Comparison of ENCODE assay signal across 8 cellular contexts in the genomic region with DNA sequence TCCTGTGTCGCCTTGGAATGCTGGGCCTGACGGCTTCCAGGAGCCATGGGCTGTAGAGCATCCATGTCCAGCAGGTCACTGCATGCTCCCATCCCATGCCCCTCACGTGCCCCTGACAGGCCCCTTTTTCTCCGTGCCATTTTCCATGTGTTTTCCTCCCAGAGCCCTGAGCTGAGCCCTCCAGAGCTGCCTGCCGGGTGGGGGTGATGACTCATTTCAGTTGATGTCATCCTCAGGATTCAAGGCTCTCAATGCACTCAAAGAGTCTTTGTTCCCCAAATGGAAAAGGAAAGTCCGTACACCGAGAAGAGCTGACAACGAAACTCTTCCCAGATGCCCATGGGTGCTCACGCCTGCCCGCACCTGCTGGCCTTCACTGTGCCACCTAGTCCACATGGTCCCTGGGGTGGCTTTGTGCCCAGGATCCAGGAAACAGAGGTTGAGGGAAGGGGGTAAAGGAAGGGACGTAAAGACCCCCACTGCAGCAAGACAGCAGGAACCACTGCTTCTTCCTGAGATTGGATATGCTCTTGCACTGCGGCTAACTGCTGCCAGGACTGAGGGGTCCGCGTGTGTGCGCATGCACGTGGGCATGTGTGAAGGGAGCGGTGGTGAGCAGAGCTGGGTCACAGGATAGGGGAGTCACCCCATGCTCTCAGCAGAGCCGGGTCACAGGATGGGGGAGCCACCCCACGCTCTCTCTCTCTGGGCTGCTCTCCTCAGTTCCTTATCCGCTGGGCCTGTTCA. TPM values are rescaled to one million over a fixed set of nuclear protein-coding genes. Genes with fewer than 3 reads are reported as not detected.
DNase-seq lines count a peak whose midpoint lies in the region; ATAC-seq and TF ChIP-seq lines count a peak whose summit lies in the region.

No MANE protein-coding gene starts in this region.

- POLR2A ChIA-PET in IMR-90 (lab: Charles Lee; ENCODE audit: unreplicated experiment) = no interaction called here

- DNase-seq in IMR-90 (peak; percentile 91), astrocyte of the spinal cord (ENCODE audit: low read depth, low spot score) (peak; percentile 80), right cardiac atrium (peak; percentile 66 to 76 (median 73)), superior temporal gyrus (ENCODE audit: extremely low spot score) (peak; percentile 83), NCI-H510A (lab: John Stamatoyannopoulos, UW) (no peak), thyroid gland (no peak), NCI-H187 (lab: John Stamatoyannopoulos, UW) (no peak)

- in situ Hi-C loops in IMR-90 (cut with MboI; ENCODE audit: low sequenced_read_pairs) (no loop called here), astrocyte of the spinal cord (cut with HindIII; ENCODE audit: low sequenced_read_pairs) (no loop called here)

- H2BK5ac ChIP-seq in IMR-90 (ENCODE audit: low read depth, low read length, poor library complexity, severe bottlenecking) = peak overlapping the region; percentile 86

- peak overlapping the region; percentile 99 for H2BK15ac ChIP-seq in IMR-90 (ENCODE audit: low read depth, low read length)

- H3K9ac ChIP-seq in IMR-90 (ENCODE audit: low read depth, low read length) = peak overlapping the region; percentile 49

- H2BK120ac ChIP-seq in IMR-90 (ENCODE audit: low read depth, low read length) = peak overlapping the region; percentile 98

- H3K9me3 ChIP-seq in IMR-90 (ENCODE audit: control insufficient read depth, insufficient read depth, low read length) (no peaks in the 10 kb centered on the region; the same call in 1 of the 2 replicates), right cardiac atrium (ENCODE audit: control insufficient read depth, low read length) (no peaks in the 10 kb centered on the region), thyroid gland (no peaks in the 10 kb centered on the region)

- intact Hi-C loops in IMR-90 (cut with micrococcal nuclease) = no loop called here
- intact Hi-C loops in right cardiac atrium (cut with DNase I) = loop anchor here in 1 of 4 donors (10.0 kb wide), 1 partner anchor 173 kb away; no protein-coding TSS in a partner anchor
- intact Hi-C loops in thyroid gland (cut with DNase I) = no loop called here

- peak overlapping the region; percentile 83 to 94 for H4K8ac ChIP-seq in IMR-90 (ENCODE audit: low read depth in 2 of 2, low read length in 2 of 2)

- ATAC-seq in IMR-90 (ENCODE audit: low read depth) (peak; percentile 79), right cardiac atrium (peak; percentile 14 to 40), HG03025 (IDR thresholded peaks at IDR 0.05; ENCODE audit: low FRiP score, unreplicated experiment) (no peak)

- H3K56ac ChIP-seq in IMR-90 (ENCODE audit: extremely low read depth, insufficient read depth, low read length) = peak overlapping the region; percentile 40; the same call in 1 of the 2 replicates

- H2AFZ ChIP-seq in IMR-90 (replicated peaks; ENCODE audit: low read length, poor library complexity) = peak overlapping the region; percentile 83

- peak overlapping the region; percentile 96 for H2BK20ac ChIP-seq in IMR-90 (ENCODE audit: low read depth, low read length)

- no peaks in the 10 kb centered on the region for H3K27me3 ChIP-seq in IMR-90 (ENCODE audit: control insufficient read depth, insufficient read depth, low read length)
- H3K27me3 ChIP-seq in right cardiac atrium (ENCODE audit: control insufficient read depth, insufficient read depth) = no peaks in the 10 kb centered on the region
- H3K27me3 ChIP-seq in thyroid gland = no peaks in the 10 kb centered on the region

- H3K4me3 ChIP-seq in IMR-90 (ENCODE audit: insufficient read depth, low read depth, low read length) (no peak overlapping the region), astrocyte of the spinal cord (ENCODE audit: low read depth, low read length) (no peak overlapping the region), right cardiac atrium (ENCODE audit: low read length) (no peak overlapping the region), thyroid gland (replicated peaks in 1 of 3) (no peak overlapping the region)

- peak overlapping the region; percentile 97 for H4K5ac ChIP-seq in IMR-90 (ENCODE audit: low read depth, low read length)

- peak overlapping the region; percentile 79 for H3K4me2 ChIP-seq in IMR-90 (ENCODE audit: low read depth, low read length)

- dilution Hi-C loops in IMR-90 (cut with HindIII; ENCODE audit: low sequenced_read_pairs, unreplicated experiment) = no loop called here

- H3K14ac ChIP-seq in IMR-90 (replicated peaks; ENCODE audit: low read depth, low read length) = peak overlapping the region; percentile 93

- no TSS peak for BruUV-seq in IMR-90 (replicated peaks; lab: Mats Ljungman, UMichigan)

- 0 out of 2 replicates have a peak, but pooled peaks have one; percentile 6 for TF ChIP-seq RAD21 in IMR-90 (IDR thresholded peaks at IDR 0.05; ENCODE audit: low read length)

- TF ChIP-seq POLR2A in IMR-90 (IDR thresholded peaks at IDR 0.05; ENCODE audit: low read depth, low read length) = no peak
- TF ChIP-seq POLR2A in thyroid gland (IDR thresholded peaks at IDR 0.05) = no peak

- WGBS in IMR-90 (ENCODE audit: extremely low coverage in 2 of 2, insufficient read length in 1 of 2), 2 experiments = 80% methylated on average over 7 of the region's 20 CpGs; no CpG with 5 or more reads in 1 of the 2 experiments
- WGBS in right cardiac atrium = 71% methylated on average over 20 of the region's 20 CpGs
- WGBS in thyroid gland, 2 donors = 89 to 92% methylated on average over 20 of the region's 20 CpGs

- peak overlapping the region; percentile 79 for H3K23ac ChIP-seq in IMR-90 (ENCODE audit: low read depth, low read length)

- H4K91ac ChIP-seq in IMR-90 (ENCODE audit: insufficient read depth, low read depth, low read length) = peak overlapping the region; percentile 99

- H3K18ac ChIP-seq in IMR-90 (ENCODE audit: low read depth, low read length) = peak overlapping the region; percentile 92

- H3K27ac ChIP-seq in IMR-90 (ENCODE audit: insufficient read depth, low read length) (peak overlapping the region; percentile 89), right cardiac atrium (ENCODE audit: low read length) (peak overlapping the region; percentile 65), thyroid gland (no peak overlapping the region)

- CTCF ChIA-PET in IMR-90 (lab: Yijun Ruan, JAX) = interaction anchor here (0.6 to 1.1 kb wide), 2 partner anchors 25 to 27 kb away, joined by 3 read pairs; no protein-coding TSS in a partner anchor

- peaks cover 18% of the 10 kb centered on the region for H3K9me1 ChIP-seq in IMR-90 (ENCODE audit: insufficient read depth, low read length)

- peaks cover 8% of the 10 kb centered on the region; the same call in 1 of the 2 replicates for H3K36me3 ChIP-seq in IMR-90 (ENCODE audit: control insufficient read depth, insufficient read depth, low read length)
- H3K36me3 ChIP-seq in thyroid gland = no peaks in the 10 kb centered on the region

- H3K4me1 ChIP-seq in IMR-90 (ENCODE audit: control insufficient read depth, insufficient read depth, low read length) (peaks cover 20% of the 10 kb centered on the region), right cardiac atrium (ENCODE audit: control insufficient read depth, insufficient read depth, low read length) (peaks cover 22% of the 10 kb centered on the region), thyroid gland (peaks cover 6 to 18% of the 10 kb centered on the region in 2 donors)

- no peak for TF ChIP-seq CTCF in IMR-90 (conservative IDR thresholded peaks at IDR 0.05; ENCODE audit: low read depth, low read length)
- no peak for TF ChIP-seq CTCF in astrocyte of the spinal cord (IDR thresholded peaks at IDR 0.05; ENCODE audit: low read depth, low read length)
- TF ChIP-seq CTCF in thyroid gland (IDR thresholded peaks at IDR 0.05) = no peak

- peak overlapping the region; percentile 96 for H2AK9ac ChIP-seq in IMR-90 (replicated peaks; ENCODE audit: low read depth, low read length, poor library complexity)

- no peaks in the 10 kb centered on the region for H4K20me1 ChIP-seq in IMR-90 (ENCODE audit: insufficient read depth, low read length)

- peak overlapping the region; percentile 98 for H2AK5ac ChIP-seq in IMR-90 (ENCODE audit: low read depth, low read length)

- peaks cover 3 to 43% of the 10 kb centered on the region in 2 experiments; a peak in 3 of 4 replicates for H3K79me1 ChIP-seq in IMR-90 (ENCODE audit: low read depth in 1 of 2, low read length in 2 of 2)

- H3K4ac ChIP-seq in IMR-90 (ENCODE audit: low read depth, low read length) = peak overlapping the region; percentile 93

TF ChIP-seq in IMR-90, 13 proteins besides CTCF, POLR2A, EP300 and RAD21 (continues in another document):
- TF ChIP-seq CEBPB (IDR thresholded peaks at IDR 0.05; ENCODE audit: low read depth, low read length) (no peak), BHLHE40 (IDR thresholded peaks at IDR 0.05; ENCODE audit: low read depth, low read length) (peak; percentile 90), MAZ (IDR thresholded peaks at IDR 0.05; ENCODE audit: borderline replicate concordance, low read depth, low read length) (peak; percentile 74), MAFK (IDR thresholded peaks at IDR 0.05; ENCODE audit: low read depth, low read length) (no peak), FOS (IDR thresholded peaks at IDR 0.05; ENCODE audit: low read depth, low read length) (peak; percentile 92), CHD1 (IDR thresholded peaks at IDR 0.05; ENCODE audit: low read depth, low read length) (no peak), NFE2L2 (IDR thresholded peaks at IDR 0.05; ENCODE audit: low read depth, low read length) (no peak), RFX5 (IDR thresholded peaks at IDR 0.05; ENCODE audit: low read depth, low read length) (no peak), MXI1 (IDR thresholded peaks at IDR 0.05; ENCODE audit: borderline replicate concordance, low read depth, low read length) (no peak), RCOR1 (IDR thresholded peaks at IDR 0.05; ENCODE audit: insufficient replicate concordance, low read length) (no peak), SMC3 (IDR thresholded peaks at IDR 0.05; ENCODE audit: low read depth, low read length) (0 out of 2 replicates have a peak, but pooled peaks have one; percentile 7)
- TF ChIP-seq, protein P1, sequence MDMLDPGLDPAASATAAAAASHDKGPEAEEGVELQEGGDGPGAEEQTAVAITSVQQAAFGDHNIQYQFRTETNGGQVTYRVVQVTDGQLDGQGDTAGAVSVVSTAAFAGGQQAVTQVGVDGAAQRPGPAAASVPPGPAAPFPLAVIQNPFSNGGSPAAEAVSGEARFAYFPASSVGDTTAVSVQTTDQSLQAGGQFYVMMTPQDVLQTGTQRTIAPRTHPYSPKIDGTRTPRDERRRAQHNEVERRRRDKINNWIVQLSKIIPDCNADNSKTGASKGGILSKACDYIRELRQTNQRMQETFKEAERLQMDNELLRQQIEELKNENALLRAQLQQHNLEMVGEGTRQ (IDR thresholded peaks at IDR 0.05; ENCODE audit: low read depth, low read length) = peak; percentile 73

RNA-seq across cellular contexts. Expression of gene COL15A1, which starts 27.6 kb away (rescaled TPM):
- total RNA-seq in IMR-90 (2012; rRNA removed) (1.9 and 2.2 TPM in 2 replicates), right cardiac atrium (10 to 100 TPM; 34.7 to 87.1 (median 63.5) TPM), thyroid gland (10 to 100 TPM in 3 of 4 donors, 1 to 10 TPM in 1; 8.0 to 15.2 (median 12.8) TPM)
- polyA plus RNA-seq in IMR-90 (2012; rRNA removed) (3.1 and 3.7 TPM in 2 replicates), right cardiac atrium (22.5 TPM)
- 1.9 and 4.0 TPM in 2 replicates for polyA plus RNA-seq in IMR-90 (2012; cell fraction: cytosol; rRNA removed)
- polyA plus RNA-seq in IMR-90 (2012; cell fraction: nucleus; rRNA removed; ENCODE audit: low replicate concordance) = 4.3 and 4.6 TPM in 2 replicates

Comparison
In these comparisons a context has a peak if more than half of its experiments do, and no peak if none do; other contexts are left out.
1. DNase-seq: peak in IMR-90 (single experiment), astrocyte of the spinal cord (single experiment), right cardiac atrium (3 of 3) and superior temporal gyrus (single experiment); none in NCI-H510A (single experiment), thyroid gland (0 of 2) and NCI-H187 (0 of 2).
2. H3K27ac ChIP-seq: peak in IMR-90 (single experiment) and right cardiac atrium (single experiment); none in thyroid gland (0 of 3).